In genomic region chr5:43893951-43894684, GRCh38 we compare ENCODE assay signal across 24 cellular contexts.
"Had no signal": no experiment of that assay in that cellular context is flagged by ENCODE, and none has a peak within 500 bp of the region (broad histone marks: within the 10 kb centered on the region; RNA-seq: fewer than 3 reads in every experiment).

No MANE protein-coding gene starts in this region.

- DNase-seq: hippocampal formation; kidney glomerular epithelial cell; left cardiac atrium; lower lobe of right lung; mammary epithelial cell; mesenchymal stem cell; naive thymus-derived CD8-positive, alpha-beta T cell; nucleus accumbens; right lobe of liver; stimulated activated CD4-positive, alpha-beta T cell treated with anti-CD3 and anti-CD28 coated beads, Interleukin-12 subunit alpha, Interleukin-12 subunit beta, amount 100 ng/mL, for 4 hours; stimulated activated CD4-positive, alpha-beta T cell treated with anti-CD3 and anti-CD28 coated beads, Interleukin-15, amount 100 ng/mL, for 24 hours; stimulated activated CD4-positive, alpha-beta T cell treated with anti-CD3 and anti-CD28 coated beads, Interleukin-2, amount 100 ng/mL, for 24 hours; stimulated activated CD4-positive, alpha-beta T cell treated with anti-CD3 and anti-CD28 coated beads, Interleukin-4, amount 100 ng/mL, for 1 hour; stimulated activated naive B cell treated with anti-CD40 and anti-IgM and Interleukin-4, amounts not matched to agents 10 μg/mL and 1 μg/mL and 100 μg/mL, for 72 hours; stimulated activated naive CD8-positive, alpha-beta T cell treated with anti-CD3 and anti-CD28 coated beads, Interleukin-15, Interleukin-2, amounts not matched to agents 100 U/mL and 50 U/mL, for 24 hours; tibial artery; trophoblast cell; upper lobe of right lung had no signal

- H3K27ac ChIP-seq: lower lobe of right lung, parathyroid adenoma, right atrium auricular region, right lobe of liver, suprapubic skin, thoracic aorta, tibial artery, upper lobe of right lung had no signal

- H3K4me1 ChIP-seq: lower lobe of right lung, parathyroid adenoma, right atrium auricular region, right lobe of liver, suprapubic skin, tibial artery, upper lobe of right lung had no signal

- H3K36me3 ChIP-seq: lower lobe of right lung, right atrium auricular region, right lobe of liver, suprapubic skin, thoracic aorta, tibial artery, upper lobe of right lung had no signal

- H3K9ac ChIP-seq: parathyroid adenoma had no signal

- H2AFZ ChIP-seq: parathyroid adenoma had no signal

- H3K4me3 ChIP-seq: lower lobe of right lung, right atrium auricular region, right lobe of liver, suprapubic skin, thoracic aorta, tibial artery, upper lobe of right lung had no signal

- H3K79me2 ChIP-seq: parathyroid adenoma had no signal

- H3K9me3 ChIP-seq: lower lobe of right lung, right atrium auricular region, right lobe of liver, suprapubic skin, thoracic aorta, tibial artery, upper lobe of right lung had no signal

- FAIRE-seq: keratinocyte, urothelium cell line had no signal

- H3K27me3 ChIP-seq: right atrium auricular region, right lobe of liver, suprapubic skin, tibial artery, upper lobe of right lung had no signal
